Comparison of ENCODE assay signal across 23 cellular contexts in genomic region chr9:20378851-20379250, GRCh38.
"Had no signal": no experiment of that assay in that cellular context is flagged by ENCODE, and none has a peak within 500 bp of the region (broad histone marks: within the 10 kb centered on the region; RNA-seq: fewer than 3 reads in every experiment).

No MANE protein-coding gene starts in this region.

- H3K27me3 ChIP-seq: breast epithelium, esophagus squamous epithelium, neural progenitor cell, right atrium auricular region, thyroid gland, upper lobe of left lung had no signal

- H3K4me3 Mint-ChIP-seq: dendritic cell treated with granulocyte-macrophage colony-stimulating factor and Interleukin-4, amounts not matched to agents 40 ng/mL and 50 ng/mL, for 4 days; neural progenitor cell; stimulated activated memory B cell treated with anti-CD40 and anti-IgM and Interleukin-4, amounts not matched to agents 10 μg/mL and 1 μg/mL and 100 μg/mL, for 72 hours; stimulated activated naive CD8-positive, alpha-beta T cell treated with anti-CD3 and anti-CD28 coated beads, Interleukin-15, amount 100 ng/mL, for 72 hours had no signal

- H3K4me1 ChIP-seq: breast epithelium, esophagus squamous epithelium, right atrium auricular region had no signal

- H3K36me3 Mint-ChIP-seq: neural progenitor cell; stimulated activated memory B cell treated with anti-CD40 and anti-IgM and Interleukin-4, amounts not matched to agents 10 μg/mL and 1 μg/mL and 100 μg/mL, for 72 hours had no signal

- H3K27me3 Mint-ChIP-seq: dendritic cell treated with granulocyte-macrophage colony-stimulating factor and Interleukin-4, amounts not matched to agents 40 ng/mL and 50 ng/mL, for 4 days; stimulated activated memory B cell treated with anti-CD40 and anti-IgM and Interleukin-4, amounts not matched to agents 10 μg/mL and 1 μg/mL and 100 μg/mL, for 72 hours; stimulated activated naive CD8-positive, alpha-beta T cell treated with anti-CD3 and anti-CD28 coated beads, Interleukin-15, amount 100 ng/mL, for 72 hours had no signal

- ATAC-seq: mucosa of descending colon; stimulated activated memory B cell treated with anti-CD40 and anti-IgM and Interleukin-4, amounts not matched to agents 10 μg/mL and 1 μg/mL and 100 μg/mL, for 72 hours; stimulated activated naive CD8-positive, alpha-beta T cell treated with anti-CD3 and anti-CD28 coated beads, Interleukin-15, amount 100 ng/mL, for 72 hours had no signal

- H3K4me3 ChIP-seq: breast epithelium, esophagus squamous epithelium, left ventricle myocardium inferior, lung, mucosa of descending colon, neural progenitor cell, right atrium auricular region, smooth muscle cell, thyroid gland, upper lobe of left lung had no signal

- H3K27ac ChIP-seq: breast epithelium, esophagus squamous epithelium, left ventricle myocardium inferior, neural progenitor cell, right atrium auricular region, thyroid gland, upper lobe of left lung had no signal

- DNase-seq: activated CD4-positive, alpha-beta T cell treated with anti-CD3 and anti-CD28 coated beads for 4 hours; activated CD4-positive, alpha-beta T cell treated with anti-CD3 and anti-CD28 coated beads, Interleukin-2, amount 50 U/mL, for 4 hours; activated effector memory CD4-positive, alpha-beta T cell treated with anti-CD3 and anti-CD28 coated beads, Interleukin-2, amount 50 U/mL, for 16 hours; activated naive CD4-positive, alpha-beta T cell treated with anti-CD3 and anti-CD28 coated beads, Interleukin-2, amount 50 U/mL, for 16 hours; central memory CD4-positive, alpha-beta T cell; esophagus squamous epithelium; left ventricle myocardium inferior; mesendoderm; mucosa of descending colon; occipital lobe; stimulated activated CD4-positive, alpha-beta T cell treated with anti-CD3 and anti-CD28 coated beads, Interleukin-1b, Interleukin-23, amount 100 ng/mL, for 48 hours; stimulated activated CD4-positive, alpha-beta T cell treated with anti-CD3 and anti-CD28 coated beads, Interleukin-4, amount 100 ng/mL, for 4 hours; stimulated activated CD8-positive, alpha-beta memory T cell treated with anti-CD3 and anti-CD28 coated beads, Interleukin-4, amount 100 ng/mL, for 48 hours; stimulated activated naive CD8-positive, alpha-beta T cell treated with anti-CD3 and anti-CD28 coated beads, Interleukin-15, amount 100 ng/mL, for 72 hours; thyroid gland; upper lobe of left lung had no signal

- H3K4me1 Mint-ChIP-seq: stimulated activated memory B cell treated with anti-CD40 and anti-IgM and Interleukin-4, amounts not matched to agents 10 μg/mL and 1 μg/mL and 100 μg/mL, for 72 hours had no signal

- H3K9me3 ChIP-seq: breast epithelium, esophagus squamous epithelium, left ventricle myocardium inferior, mucosa of descending colon, right atrium auricular region, thyroid gland, upper lobe of left lung had no signal

- H3K27ac Mint-ChIP-seq: dendritic cell treated with granulocyte-macrophage colony-stimulating factor and Interleukin-4, amounts not matched to agents 40 ng/mL and 50 ng/mL, for 4 days; neural progenitor cell; stimulated activated memory B cell treated with anti-CD40 and anti-IgM and Interleukin-4, amounts not matched to agents 10 μg/mL and 1 μg/mL and 100 μg/mL, for 72 hours; stimulated activated naive CD8-positive, alpha-beta T cell treated with anti-CD3 and anti-CD28 coated beads, Interleukin-15, amount 100 ng/mL, for 72 hours had no signal

- H3K9me3 Mint-ChIP-seq: dendritic cell treated with granulocyte-macrophage colony-stimulating factor and Interleukin-4, amounts not matched to agents 40 ng/mL and 50 ng/mL, for 4 days; neural progenitor cell; stimulated activated memory B cell treated with anti-CD40 and anti-IgM and Interleukin-4, amounts not matched to agents 10 μg/mL and 1 μg/mL and 100 μg/mL, for 72 hours; stimulated activated naive CD8-positive, alpha-beta T cell treated with anti-CD3 and anti-CD28 coated beads, Interleukin-15, amount 100 ng/mL, for 72 hours had no signal

- H3K36me3 ChIP-seq: breast epithelium, esophagus squamous epithelium, left ventricle myocardium inferior, neural progenitor cell, right atrium auricular region, thyroid gland, upper lobe of left lung had no signal
